8 cellular contexts compared by ENCODE assay signal in genomic region chr15:30859091-30859874, GRCh38. TPM values are rescaled to one million over a fixed set of nuclear protein-coding genes. Genes with fewer than 3 reads are reported as not detected.
A peak's percentile ranks its signal among the peaks of the same experiment; 100 is the strongest.
DNase-seq lines count a peak whose midpoint lies in the region; ATAC-seq, FAIRE-seq and TF ChIP-seq lines count a peak whose summit lies in the region.

No MANE protein-coding gene starts in this region.

- H3K9me3 Mint-ChIP-seq in activated CD4-positive, alpha-beta T cell treated with anti-CD3 and anti-CD28 coated beads, Interleukin-2, amount 10 ng/mL, durations not matched to agents 7 days and 5 days, result no peaks in the 10 kb centered on the region

- no peaks in the 10 kb centered on the region for H3K4me1 ChIP-seq in kidney (ENCODE audit: control insufficient read depth in 1 of 2, insufficient read depth in 1 of 2, low read depth in 1 of 2, low read length in 2 of 2)
- no peaks in the 10 kb centered on the region for H3K4me1 ChIP-seq in effector memory CD4-positive, alpha-beta T cell (ENCODE audit: control insufficient read depth, insufficient read depth, low read length, poor library complexity, severe bottlenecking)

- H3K36me3 Mint-ChIP-seq in activated CD4-positive, alpha-beta T cell treated with anti-CD3 and anti-CD28 coated beads, Interleukin-2, amount 10 ng/mL, durations not matched to agents 7 days and 5 days (ENCODE audit: low read depth), result no peaks in the 10 kb centered on the region

- H3K27me3 ChIP-seq in effector memory CD4-positive, alpha-beta T cell (replicated peaks; ENCODE audit: control insufficient read depth, insufficient read depth, low read length, poor library complexity, severe bottlenecking), result no peaks in the 10 kb centered on the region

- CTCF ChIA-PET in AG04449 (lab: Yijun Ruan, JAX), result interaction anchor here (0.7 to 2.6 kb wide), 24 partner anchors 9 to 630 kb away, joined by 3 to 18 read pairs (median 4); no protein-coding TSS in a partner anchor
- CTCF ChIA-PET in activated CD4-positive, alpha-beta T cell treated with anti-CD3 and anti-CD28 coated beads, Interleukin-2, amount 10 ng/mL, durations not matched to agents 7 days and 5 days (lab: Charles Lee), result interaction anchor here (0.6 to 1.6 kb wide), 6 partner anchors 9 to 322 kb away, joined by 3 to 8 read pairs (median 3); no protein-coding TSS in a partner anchor

- H3K4me3 ChIP-seq in AG04449 (ENCODE audit: low read depth, low read length), result no peak overlapping the region
- H3K4me3 ChIP-seq in kidney (ENCODE audit: low read length in 2 of 2), result no peak overlapping the region
- H3K4me3 ChIP-seq in effector memory CD4-positive, alpha-beta T cell (ENCODE audit: insufficient read depth, low read depth, low read length, poor library complexity, severe bottlenecking), result no peak overlapping the region

- in situ Hi-C loops in GM13976 (cut with MboI; ENCODE audit: low sequenced_read_pairs, unreplicated experiment), result no loop called here

- no peaks in the 10 kb centered on the region for H3K9me3 ChIP-seq in kidney (ENCODE audit: control insufficient read depth in 1 of 2, low read length in 2 of 2)
- H3K9me3 ChIP-seq in effector memory CD4-positive, alpha-beta T cell (ENCODE audit: control insufficient read depth, low read length), result no peaks in the 10 kb centered on the region

- H3K36me3 ChIP-seq in kidney (ENCODE audit: control insufficient read depth in 1 of 2, insufficient read depth in 2 of 2, low read length in 2 of 2), result no peaks in the 10 kb centered on the region
- no peaks in the 10 kb centered on the region for H3K36me3 ChIP-seq in effector memory CD4-positive, alpha-beta T cell (ENCODE audit: control insufficient read depth, insufficient read depth, low read length)

- peaks cover 4% of the 10 kb centered on the region for H3K27me3 Mint-ChIP-seq in activated CD4-positive, alpha-beta T cell treated with anti-CD3 and anti-CD28 coated beads, Interleukin-2, amount 10 ng/mL, durations not matched to agents 7 days and 5 days

- FAIRE-seq in kidney (lab: Jason Lieb, UNC), result no peak

- TF ChIP-seq CTCF in AG04449 (IDR thresholded peaks at IDR 0.05; ENCODE audit: insufficient read depth, low read length, missing control alignments) (peak; percentile 61), GM13976 (IDR thresholded peaks at IDR 0.05; ENCODE audit: borderline replicate concordance, control extremely low read depth, extremely low read depth, insufficient read depth, missing control alignments) (peak; percentile 47), kidney (IDR thresholded peaks at IDR 0.05; ENCODE audit: borderline replicate concordance, extremely low read depth, insufficient read depth) (peak; percentile 41)

- no peak overlapping the region for H3K27ac Mint-ChIP-seq in activated CD4-positive, alpha-beta T cell treated with anti-CD3 and anti-CD28 coated beads, Interleukin-2, amount 10 ng/mL, durations not matched to agents 7 days and 5 days

- no peak overlapping the region for H3K9ac ChIP-seq in kidney (ENCODE audit: low read length in 2 of 2)

- intact Hi-C loops in kidney (cut with DNase I), result no loop called here

- no peak overlapping the region for H3K27ac ChIP-seq in kidney (ENCODE audit: low read depth in 2 of 2, low read length in 2 of 2)
- no peak overlapping the region for H3K27ac ChIP-seq in effector memory CD4-positive, alpha-beta T cell (ENCODE audit: insufficient read depth, low read length, poor library complexity, severe bottlenecking)

- DNase-seq in AG04449 (ENCODE audit: low read depth, low spot score) (peak; percentile 17), GM13976 (ENCODE audit: low spot score) (peak; percentile 39), kidney (no peak)
- DNase-seq in activated CD4-positive, alpha-beta T cell treated with anti-CD3 and anti-CD28 coated beads, Interleukin-2, amount 10 ng/mL, durations not matched to agents 7 days and 5 days, result peak; percentile 34
- no peak for DNase-seq in effector memory CD4-positive, alpha-beta T cell

- ATAC-seq in HG03025 (IDR thresholded peaks at IDR 0.05; ENCODE audit: low FRiP score, unreplicated experiment), result no peak
- no peak for ATAC-seq in GM21526 (IDR thresholded peaks at IDR 0.05; ENCODE audit: low FRiP score, unreplicated experiment)
- no peak for ATAC-seq in HG03097 (IDR thresholded peaks at IDR 0.05; ENCODE audit: low FRiP score, unreplicated experiment)

- H3K4me3 Mint-ChIP-seq in activated CD4-positive, alpha-beta T cell treated with anti-CD3 and anti-CD28 coated beads, Interleukin-2, amount 10 ng/mL, durations not matched to agents 7 days and 5 days, result no peak overlapping the region

- H3K4me1 Mint-ChIP-seq in activated CD4-positive, alpha-beta T cell treated with anti-CD3 and anti-CD28 coated beads, Interleukin-2, amount 10 ng/mL, durations not matched to agents 7 days and 5 days, result no peaks in the 10 kb centered on the region

- POLR2A ChIA-PET in AG04449 (lab: Yijun Ruan, JAX), result no interaction called here
- POLR2A ChIA-PET in activated CD4-positive, alpha-beta T cell treated with anti-CD3 and anti-CD28 coated beads, Interleukin-2, amount 10 ng/mL, durations not matched to agents 7 days and 5 days (lab: Charles Lee), result no interaction called here

RNA-seq across cellular contexts. Expression of gene FAN1, which starts 44.4 kb away (rescaled TPM):
- total RNA-seq in activated CD4-positive, alpha-beta T cell treated with anti-CD3 and anti-CD28 coated beads, Interleukin-2, amount 10 ng/mL, durations not matched to agents 7 days and 5 days, result 10 to 100 TPM; 14.8 to 15.8 TPM
- 23.7 TPM for total RNA-seq in kidney
- 11.4 TPM for polyA plus RNA-seq in kidney (ENCODE audit: insufficient read depth, low read depth, low replicate concordance)

Comparison
In these comparisons a context has a peak if more than half of its experiments do, and no peak if none do; other contexts are left out.
1. DNase-seq: peak in AG04449 (single experiment), GM13976 (single experiment) and activated CD4-positive, alpha-beta T cell treated with anti-CD3 and anti-CD28 coated beads, Interleukin-2, amount 10 ng/mL, durations not matched to agents 7 days and 5 days (single experiment); none in kidney (single experiment) and effector memory CD4-positive, alpha-beta T cell (0 of 3).
2. Peak in every context shown above with its lines, with median percentiles within 50 percentile points of each other: CTCF ChIP-seq.